8 cellular contexts compared by ENCODE assay signal in genomic region chr11:18383388-18384156, GRCh38. TPM values are rescaled to one million over a fixed set of nuclear protein-coding genes. Genes with fewer than 3 reads are reported as not detected.
DNase-seq lines count a peak whose midpoint lies in the region; ATAC-seq and TF ChIP-seq lines count a peak whose summit lies in the region.

No MANE protein-coding gene starts in this region.

- DNase-seq in COLO829 (ENCODE audit: low spot score) = peak; percentile 61
- DNase-seq in SK-N-SH = peak; percentile 55
- DNase-seq in activated naive CD8-positive, alpha-beta T cell treated with anti-CD3 and anti-CD28 coated beads, Interleukin-2, amount 50 U/mL, for 16 hours (ENCODE audit: low read depth, low spot score) = peak; percentile 60
- peak; percentile 57 to 92 (median 75) for DNase-seq in heart left ventricle
- DNase-seq in renal cortical epithelial cell (ENCODE audit: low read depth) = peak; percentile 100
- no peak for DNase-seq in NCI-H524 treated with DMSO at 0.1 percent for 48 hours (lab: John Stamatoyannopoulos, UW)

- no peaks in the 10 kb centered on the region for H3K27me3 ChIP-seq in SK-N-SH (ENCODE audit: insufficient read depth)
- no peaks in the 10 kb centered on the region for H3K27me3 ChIP-seq in heart left ventricle

- no peak for TF ChIP-seq CTCF in SK-N-SH (IDR thresholded peaks at IDR 0.05)
- no peak for TF ChIP-seq CTCF in heart left ventricle (IDR thresholded peaks at IDR 0.05)

- CTCF ChIA-PET in SK-N-SH (lab: Yijun Ruan, JAX) = interaction anchor here (0.9 kb wide), 1 partner anchor 9 kb away, joined by 3 read pairs; no protein-coding TSS in a partner anchor

- no peak for TF ChIP-seq EP300 in SK-N-SH (IDR thresholded peaks at IDR 0.05; ENCODE audit: borderline replicate concordance in 1 of 2, low read depth in 1 of 2, low read length in 1 of 2)

- no peak for TF ChIP-seq RAD21 in SK-N-SH (IDR thresholded peaks at IDR 0.05; ENCODE audit: low read length)

- peak in 1 of 2 donors; percentile 37 for TF ChIP-seq POLR2A in heart left ventricle (IDR thresholded peaks at IDR 0.05)

- POLR2A ChIA-PET in SK-N-SH (lab: Yijun Ruan, JAX) = interaction anchor here (0.8 to 2.9 kb wide), 4 partner anchors 12 to 348 kb away, joined by 3 to 45 read pairs (median 6); partner anchors contain the start of genes GTF2H1, HPS5 and LDHA

- H2AFZ ChIP-seq in SK-N-SH (ENCODE audit: low read depth) = peak overlapping the region; percentile 88

- H3K4me1 ChIP-seq in SK-N-SH (ENCODE audit: control insufficient read depth in 1 of 2, insufficient read depth in 2 of 2, low read depth in 1 of 2, low read length in 1 of 2) (peaks cover 21 to 23% of the 10 kb centered on the region in 2 experiments), heart left ventricle (peaks cover 0 to 32% (median 21%) of the 10 kb centered on the region in 12 donors)

- 12% methylated on average over 9 of the region's 9 CpGs for WGBS in SK-N-SH (ENCODE audit: low lambda C conversion rate)
- 23 to 26% (median 25%) methylated on average over 9 of the region's 9 CpGs for WGBS in heart left ventricle, 4 donors

- H3K36me3 ChIP-seq in SK-N-SH (replicated peaks in 1 of 2; ENCODE audit: control insufficient read depth in 1 of 2, insufficient read depth in 2 of 2, low read length in 1 of 2) = no peaks in the 10 kb centered on the region
- H3K36me3 ChIP-seq in heart left ventricle = no peaks in the 10 kb centered on the region

- H3F3A ChIP-seq in SK-N-SH (replicated peaks; ENCODE audit: insufficient read depth) = peaks cover 28% of the 10 kb centered on the region

- H4K20me1 ChIP-seq in SK-N-SH (ENCODE audit: insufficient read depth) = no peaks in the 10 kb centered on the region

- H3K9me3 ChIP-seq in SK-N-SH (no peaks in the 10 kb centered on the region), heart left ventricle (no peaks in the 10 kb centered on the region)

- H3K79me2 ChIP-seq in SK-N-SH (ENCODE audit: insufficient read depth) = no peaks in the 10 kb centered on the region

- peak overlapping the region; percentile 94 to 95 for H3K27ac ChIP-seq in SK-N-SH (ENCODE audit: low read depth in 2 of 2, low read length in 1 of 2)
- H3K27ac ChIP-seq in heart left ventricle = peak overlapping the region; percentile 90 to 100 (median 96)

- H3K9me2 ChIP-seq in SK-N-SH = no peaks in the 10 kb centered on the region

- H3K4me3 ChIP-seq in SK-N-SH (ENCODE audit: low read depth in 2 of 2, low read length in 1 of 2) (no peak overlapping the region), heart left ventricle (peak overlapping the region in 3 of 12 donors; percentile 4 to 32 (median 6))

- H3K4me2 ChIP-seq in SK-N-SH = peak overlapping the region; percentile 66

- peak overlapping the region; percentile 55 for H3K9ac ChIP-seq in SK-N-SH

- intact Hi-C loops in heart left ventricle (cut with DNase I) = loop anchor here in 3 of 10 donors (1.0 to 5.0 kb wide), 3 partner anchors 11 to 61 kb away; partner anchors contain the start of genes GTF2H1 (in 1 of the 3), HPS5 (in 1 of the 3) and LDHA (in 1 of the 3)

- peak; percentile 86 for ATAC-seq in GM19395 (IDR thresholded peaks at IDR 0.05; ENCODE audit: unreplicated experiment)
- peak; percentile 87 for ATAC-seq in HG03457 (IDR thresholded peaks at IDR 0.05; ENCODE audit: unreplicated experiment)
- ATAC-seq in heart left ventricle = peak; percentile 83 to 96 (median 91)

TF ChIP-seq in SK-N-SH, 30 proteins besides CTCF, POLR2A, EP300 and RAD21 (continues in another document):
- TF ChIP-seq JUND (IDR thresholded peaks at IDR 0.05) = peak; percentile 50
- TF ChIP-seq RXRA (IDR thresholded peaks at IDR 0.05; ENCODE audit: borderline replicate concordance, low read depth) = no peak
- TF ChIP-seq RCOR1 (IDR thresholded peaks at IDR 0.05; ENCODE audit: low read length) = no peak
- TF ChIP-seq PBX3 (IDR thresholded peaks at IDR 0.05) = peak; percentile 73
- TF ChIP-seq FOXM1 (IDR thresholded peaks at IDR 0.05; ENCODE audit: low read depth) = no peak
- peak; percentile 40; the same call in 1 of the 2 replicates for TF ChIP-seq NFIC (IDR thresholded peaks at IDR 0.05; ENCODE audit: borderline replicate concordance)
- no peak for TF ChIP-seq MEF2A (IDR thresholded peaks at IDR 0.05; ENCODE audit: borderline replicate concordance, low read depth)
- TF ChIP-seq YY1 (IDR thresholded peaks at IDR 0.05; ENCODE audit: low read depth) = peak; percentile 37; the same call in 1 of the 2 replicates
- no peak for TF ChIP-seq POLR2AphosphoS5 (IDR thresholded peaks at IDR 0.05; ENCODE audit: low read depth, low read length)
- no peak for TF ChIP-seq RFX5 (IDR thresholded peaks at IDR 0.05; ENCODE audit: low read length)
- TF ChIP-seq MAX (IDR thresholded peaks at IDR 0.05; ENCODE audit: low read depth) = peak; percentile 59
- TF ChIP-seq CHD2 (IDR thresholded peaks at IDR 0.05; ENCODE audit: low read length, partially characterized antibody) = no peak
- TF ChIP-seq ELF1 (IDR thresholded peaks at IDR 0.05) = no peak
- TF ChIP-seq EZH2phosphoT487 (IDR thresholded peaks at IDR 0.05; ENCODE audit: borderline replicate concordance, low read depth) = no peak
- no peak for TF ChIP-seq SMC3 (IDR thresholded peaks at IDR 0.05; ENCODE audit: low read depth, low read length)
- TF ChIP-seq TCF12 (IDR thresholded peaks at IDR 0.05) = peak; percentile 55
- no peak for TF ChIP-seq REST (IDR thresholded peaks at IDR 0.05; ENCODE audit: low read depth, low read length)
- TF ChIP-seq GABPA (IDR thresholded peaks at IDR 0.05; ENCODE audit: low read depth) = no peak
- peak; percentile 62; the same call in 1 of the 2 replicates for TF ChIP-seq FOSL2 (IDR thresholded peaks at IDR 0.05; ENCODE audit: borderline replicate concordance, low read depth)
- TF ChIP-seq IRF3 (IDR thresholded peaks at IDR 0.05; ENCODE audit: low read depth, low read length) = no peak
- TF ChIP-seq MXI1 (IDR thresholded peaks at IDR 0.05; ENCODE audit: low read depth, low read length) = no peak
- TF ChIP-seq FOXJ3 (CRISPR knock-in tag; IDR thresholded peaks at IDR 0.05) = no peak
- no peak for TF ChIP-seq TEAD4 (IDR thresholded peaks at IDR 0.05; ENCODE audit: borderline replicate concordance, insufficient read depth)

RNA-seq across cellular contexts. Expression of gene LDHA, which starts 10.8 kb away (rescaled TPM):
- polyA plus RNA-seq in SK-N-SH (2012; rRNA removed) (524 and 592 TPM in 2 replicates), heart left ventricle (100 to 1,000 TPM; 212 to 961 TPM)
- 748 and 889 TPM in 2 replicates for polyA plus RNA-seq in SK-N-SH (2012; cell fraction: cytosol; rRNA removed)
- polyA plus RNA-seq in SK-N-SH (2012; cell fraction: nucleus; rRNA removed) = 144 and 332 TPM in 2 replicates
- total RNA-seq in heart left ventricle (100 to 1,000 TPM; 191 to 688 (median 322) TPM), renal cortical epithelial cell (1,349 and 2,674 TPM in 2 replicates)

RNA-seq across cellular contexts. Expression of gene LDHC, which starts 28.5 kb away (rescaled TPM):
- polyA plus RNA-seq in SK-N-SH (2012; rRNA removed) (not detected in 2 replicates), heart left ventricle (1 to 10 TPM in 1 of 2 donors, not detected in 1; 1.5 TPM)
- 0.08 and 0.09 TPM in 2 replicates for polyA plus RNA-seq in SK-N-SH (2012; cell fraction: cytosol; rRNA removed)
- 0.04 TPM in 1 of 2 replicates, not detected in the other for polyA plus RNA-seq in SK-N-SH (2012; cell fraction: nucleus; rRNA removed)
- total RNA-seq in heart left ventricle (1 to 10 TPM in 2 of 9 donors, not detected in 7; 1.6 to 1.9 TPM), renal cortical epithelial cell (0.20 TPM in 1 of 2 replicates, not detected in the other)
